Comparison of ENCODE assay signal across 8 cellular contexts in genomic region chr1:65001238-65001792, GRCh38. TPM values are rescaled to one million over a fixed set of nuclear protein-coding genes. Genes with fewer than 3 reads are reported as not detected.
DNase-seq lines count a peak whose midpoint lies in the region; FAIRE-seq and TF ChIP-seq lines count a peak whose summit lies in the region.

No MANE protein-coding gene starts in this region.

- H3K27ac ChIP-seq in coronary artery: peak overlapping the region; percentile 94 to 99

- peak; percentile 53 for FAIRE-seq in GM12892 (lab: Jason Lieb, UNC)

- no peak for TF ChIP-seq POLR2A in GM12892 (IDR thresholded peaks at IDR 0.05; ENCODE audit: low read depth, low read length)

- DNase-seq in GM12892 (ENCODE audit: insufficient read length) (peak; percentile 50), coronary artery (ENCODE audit: low spot score) (peak; percentile 87), mesenteric fat pad (ENCODE audit: low spot score) (peak; percentile 94), KG1 (lab: John Stamatoyannopoulos, UW) (no peak), RPMI8226 (no peak), SHP77 (lab: John Stamatoyannopoulos, UW) (no peak)
- DNase-seq in activated CD4-positive, alpha-beta T cell treated with anti-CD3 and anti-CD28 coated beads for 4 hours: peak; percentile 87
- DNase-seq in stimulated activated CD8-positive, alpha-beta memory T cell treated with anti-CD3 and anti-CD28 coated beads, Interleukin-7, amount 100 ng/mL, for 1 hour (ENCODE audit: low read depth in 2 of 2): peak; percentile 45 to 50

- no peak for TF ChIP-seq CTCF in coronary artery (IDR thresholded peaks at IDR 0.05)

- peak overlapping the region; percentile 91 for H3K4me3 ChIP-seq in coronary artery

RNA-seq across cellular contexts. Expression of gene JAK1, which starts 35.0 kb away (rescaled TPM):
- polyA plus RNA-seq in GM12892 (2012; ENCODE audit: missing spikeins): 21.8 TPM
- total RNA-seq in mesenteric fat pad: 187 TPM

Comparison
In these comparisons a context has a peak if more than half of its experiments do, and no peak if none do; other contexts are left out.
1. DNase-seq: peak in GM12892 (single experiment), activated CD4-positive, alpha-beta T cell treated with anti-CD3 and anti-CD28 coated beads for 4 hours (2 of 2), coronary artery (single experiment), mesenteric fat pad (single experiment) and stimulated activated CD8-positive, alpha-beta memory T cell treated with anti-CD3 and anti-CD28 coated beads, Interleukin-7, amount 100 ng/mL, for 1 hour (2 of 2); none in KG1 (single experiment), RPMI8226 (single experiment) and SHP77 (0 of 2).